In the genomic region with DNA sequence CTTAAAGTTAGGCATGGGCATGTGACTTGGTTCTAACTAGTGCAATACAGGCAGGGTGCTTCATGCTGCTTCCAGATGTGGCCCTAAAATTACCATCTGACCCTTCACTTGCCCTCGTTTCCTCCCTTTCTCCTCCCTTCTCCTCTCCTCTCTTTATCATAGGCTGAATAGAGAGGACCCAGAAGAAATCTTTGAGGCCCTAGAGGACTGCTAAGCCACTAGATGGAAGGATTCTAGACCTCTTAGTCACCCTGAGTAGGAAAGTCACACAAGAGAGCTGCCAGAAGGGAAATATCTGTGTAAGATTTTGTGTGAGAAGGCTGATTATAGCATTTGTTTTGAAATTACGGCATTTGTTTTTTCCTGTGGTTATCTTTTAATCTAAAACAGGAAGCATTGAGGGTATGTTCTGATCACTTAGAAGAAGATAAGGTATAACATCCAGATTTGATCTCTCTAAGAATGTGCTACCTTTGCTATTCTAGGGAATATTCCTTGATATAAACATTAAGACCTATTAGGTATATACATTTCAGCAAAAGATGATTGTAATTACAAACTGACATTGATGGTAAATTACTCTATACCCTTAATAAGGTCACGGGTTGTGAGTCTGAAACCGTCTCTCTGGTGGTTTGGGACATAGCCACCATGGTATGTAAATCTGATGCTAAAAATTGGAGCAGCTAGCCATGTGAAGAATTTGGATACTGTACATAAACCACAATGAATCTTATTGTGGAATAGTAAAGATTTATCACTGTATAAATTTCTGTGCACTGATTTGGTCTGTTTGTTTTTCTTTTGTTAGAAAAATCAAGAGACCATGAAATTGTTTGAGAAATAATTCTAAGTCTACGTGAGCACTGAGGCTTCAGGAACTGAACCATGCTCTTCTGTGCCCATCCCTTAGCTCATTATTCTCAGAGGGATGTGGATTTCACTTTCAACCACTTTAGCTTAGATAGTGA, we compare ENCODE assay signal across 12 cellular contexts.
DNase-seq lines count a peak whose midpoint lies in the region; ATAC-seq, FAIRE-seq and TF ChIP-seq lines count a peak whose summit lies in the region.
"Had no signal": no experiment of that assay in that cellular context is flagged by ENCODE, and none has a peak within 500 bp of the region (broad histone marks: within the 10 kb centered on the region; RNA-seq: fewer than 3 reads in every experiment).

No MANE protein-coding gene starts in this region.

- POLR2A ChIA-PET in activated CD4-positive, alpha-beta memory T cell treated with anti-CD3 and anti-CD28 coated beads, Interleukin-2, amount 10 ng/mL, durations not matched to agents 7 days and 5 days (lab: Charles Lee): no interaction called here
- POLR2A ChIA-PET in activated CD4-positive, alpha-beta memory T cell treated with anti-CD3 and anti-CD28 coated beads for 36 hours (lab: Charles Lee): no interaction called here
- POLR2A ChIA-PET in endothelial cell of umbilical vein (lab: Charles Lee): no interaction called here
- POLR2A ChIA-PET in CD8-positive, alpha-beta T cell (lab: Charles Lee): interaction anchor here (1.0 kb wide), 1 partner anchor 9 kb away, joined by 3 read pairs; no protein-coding TSS in a partner anchor

- H3K27ac ChIP-seq in endothelial cell of umbilical vein (ENCODE audit: insufficient read depth, low read depth, low read length): peak overlapping the region; percentile 26
- H3K27ac ChIP-seq in CD8-positive, alpha-beta T cell (ENCODE audit: low read depth, low read length): no peak overlapping the region

- H3K27me3 ChIP-seq in endothelial cell of umbilical vein (ENCODE audit: control insufficient read depth in 2 of 2, insufficient read depth in 2 of 2, low read length in 2 of 2): no peaks in the 10 kb centered on the region
- H3K27me3 ChIP-seq in CD8-positive, alpha-beta T cell (ENCODE audit: insufficient read depth, low read length): no peaks in the 10 kb centered on the region
- H3K27me3 ChIP-seq: BE2C had no signal

- H3K9me1 ChIP-seq in endothelial cell of umbilical vein (replicated peaks; ENCODE audit: control insufficient read depth, extremely low read depth, insufficient read depth, low read length): no peaks in the 10 kb centered on the region

- intact Hi-C loops in activated CD4-positive, alpha-beta memory T cell treated with anti-CD3 and anti-CD28 coated beads for 36 hours (cut with micrococcal nuclease): no loop called here
- intact Hi-C loops in endothelial cell of umbilical vein (cut with micrococcal nuclease): no loop called here
- intact Hi-C loops in CD8-positive, alpha-beta T cell (cut with DNase I, micrococcal nuclease): no loop called here

- H3K4me3 Mint-ChIP-seq in activated CD4-positive, alpha-beta memory T cell treated with anti-CD3 and anti-CD28 coated beads, Interleukin-2, amount 10 ng/mL, durations not matched to agents 7 days and 5 days: no peak overlapping the region
- no peak overlapping the region for H3K4me3 Mint-ChIP-seq in activated CD4-positive, alpha-beta memory T cell treated with anti-CD3 and anti-CD28 coated beads for 36 hours
- no peak overlapping the region for H3K4me3 Mint-ChIP-seq in CD8-positive, alpha-beta T cell
- H3K4me3 Mint-ChIP-seq: activated naive CD8-positive, alpha-beta T cell; natural killer cell had no signal

- no peak for TF ChIP-seq CTCF in endothelial cell of umbilical vein (IDR thresholded peaks at IDR 0.05; ENCODE audit: extremely low read depth in 1 of 2, insufficient read depth in 1 of 2, low read depth in 1 of 2, low read length in 2 of 2)
- no peak for TF ChIP-seq CTCF in CD8-positive, alpha-beta T cell (IDR thresholded peaks at IDR 0.05)

- no peak for ATAC-seq in CD8-positive, alpha-beta T cell
- ATAC-seq: natural killer cell had no signal

- DNase-seq in activated CD4-positive, alpha-beta memory T cell treated with anti-CD3 and anti-CD28 coated beads, Interleukin-2, amount 10 ng/mL, durations not matched to agents 7 days and 5 days: no peak
- no peak for DNase-seq in activated CD4-positive, alpha-beta memory T cell treated with anti-CD3 and anti-CD28 coated beads for 36 hours
- DNase-seq in HT1080 (ENCODE audit: low read depth) (peak; percentile 70), endothelial cell of umbilical vein (ENCODE audit: low read depth, low spot score) (peak; percentile 64), stromal cell of bone marrow (ENCODE audit: low read depth) (peak; percentile 55), SKM-1 (lab: John Stamatoyannopoulos, UW; ENCODE audit: unreplicated experiment) (no peak), UCSD-AML1 (lab: John Stamatoyannopoulos, UW; ENCODE audit: unreplicated experiment) (no peak)
- DNase-seq in CD8-positive, alpha-beta T cell: no peak
- DNase-seq: BE2C, natural killer cell had no signal

- no peak overlapping the region for H3K4me2 ChIP-seq in endothelial cell of umbilical vein (ENCODE audit: insufficient read depth, low read length)

- H2AFZ ChIP-seq in endothelial cell of umbilical vein (ENCODE audit: low read depth, low read length): peak overlapping the region; percentile 31

- H3K27me3 Mint-ChIP-seq in activated CD4-positive, alpha-beta memory T cell treated with anti-CD3 and anti-CD28 coated beads, Interleukin-2, amount 10 ng/mL, durations not matched to agents 7 days and 5 days: no peaks in the 10 kb centered on the region
- no peaks in the 10 kb centered on the region for H3K27me3 Mint-ChIP-seq in activated CD4-positive, alpha-beta memory T cell treated with anti-CD3 and anti-CD28 coated beads for 36 hours
- H3K27me3 Mint-ChIP-seq in CD8-positive, alpha-beta T cell (ENCODE audit: low read depth): no peaks in the 10 kb centered on the region
- H3K27me3 Mint-ChIP-seq: activated naive CD8-positive, alpha-beta T cell had no signal

- no peak overlapping the region for H3K9ac ChIP-seq in endothelial cell of umbilical vein (replicated peaks; ENCODE audit: extremely low read depth, insufficient read depth, low read length)

- no peak overlapping the region for H3K4me3 ChIP-seq in endothelial cell of umbilical vein (replicated peaks in 1 of 3; ENCODE audit: insufficient read depth in 1 of 3, low read depth in 1 of 3, low read length in 3 of 3)
- H3K4me3 ChIP-seq in CD8-positive, alpha-beta T cell (ENCODE audit: low read depth, low read length): no peak overlapping the region

- peaks cover 16% of the 10 kb centered on the region for H3K4me1 ChIP-seq in endothelial cell of umbilical vein (ENCODE audit: control insufficient read depth, extremely low read depth, insufficient read depth, low read length)
- no peaks in the 10 kb centered on the region for H3K4me1 ChIP-seq in CD8-positive, alpha-beta T cell (ENCODE audit: insufficient read depth, low read length)
- H3K4me1 ChIP-seq: BE2C had no signal

- peak overlapping the region; percentile 37 for H3K27ac Mint-ChIP-seq in activated CD4-positive, alpha-beta memory T cell treated with anti-CD3 and anti-CD28 coated beads, Interleukin-2, amount 10 ng/mL, durations not matched to agents 7 days and 5 days
- no peak overlapping the region for H3K27ac Mint-ChIP-seq in activated CD4-positive, alpha-beta memory T cell treated with anti-CD3 and anti-CD28 coated beads for 36 hours
- H3K27ac Mint-ChIP-seq in CD8-positive, alpha-beta T cell: no peak overlapping the region
- H3K27ac Mint-ChIP-seq: activated naive CD8-positive, alpha-beta T cell; natural killer cell had no signal

- no peaks in the 10 kb centered on the region for H3K79me2 ChIP-seq in endothelial cell of umbilical vein (ENCODE audit: control insufficient read depth, insufficient read depth, low read length)

- dilution Hi-C loops in endothelial cell of umbilical vein (cut with MboI; ENCODE audit: extremely low pct_ligation_motif_present, low sequenced_read_pairs): no loop called here

- peak; percentile 58 for FAIRE-seq in endothelial cell of umbilical vein (lab: Jason Lieb, UNC)
- FAIRE-seq: TTC549 had no signal

- no peaks in the 10 kb centered on the region for H3K9me3 Mint-ChIP-seq in activated CD4-positive, alpha-beta memory T cell treated with anti-CD3 and anti-CD28 coated beads, Interleukin-2, amount 10 ng/mL, durations not matched to agents 7 days and 5 days
- no peaks in the 10 kb centered on the region for H3K9me3 Mint-ChIP-seq in activated CD4-positive, alpha-beta memory T cell treated with anti-CD3 and anti-CD28 coated beads for 36 hours
- H3K9me3 Mint-ChIP-seq in CD8-positive, alpha-beta T cell: no peaks in the 10 kb centered on the region

- no peaks in the 10 kb centered on the region for H3K9me3 ChIP-seq in endothelial cell of umbilical vein (replicated peaks; ENCODE audit: control insufficient read depth, insufficient read depth, low read length)
- H3K9me3 ChIP-seq in CD8-positive, alpha-beta T cell (ENCODE audit: low read length): no peaks in the 10 kb centered on the region
- H3K9me3 ChIP-seq: BE2C had no signal

- TF ChIP-seq POLR2A in endothelial cell of umbilical vein (IDR thresholded peaks at IDR 0.05; ENCODE audit: low read depth, low read length): no peak

- no peaks in the 10 kb centered on the region for H3K36me3 ChIP-seq in endothelial cell of umbilical vein (ENCODE audit: control insufficient read depth in 2 of 2, extremely low read depth in 1 of 2, insufficient read depth in 2 of 2, low read length in 2 of 2)
- H3K36me3 ChIP-seq in CD8-positive, alpha-beta T cell (ENCODE audit: insufficient read depth, low read length): no peaks in the 10 kb centered on the region
- H3K36me3 ChIP-seq: BE2C had no signal

- no peaks in the 10 kb centered on the region for H4K20me1 ChIP-seq in endothelial cell of umbilical vein (replicated peaks; ENCODE audit: control insufficient read depth, extremely low read depth, insufficient read depth, low read length)

- no TSS peak for BruUV-seq in endothelial cell of umbilical vein (replicated peaks; lab: Mats Ljungman, UMichigan)

- H3K4me1 Mint-ChIP-seq in activated CD4-positive, alpha-beta memory T cell treated with anti-CD3 and anti-CD28 coated beads, Interleukin-2, amount 10 ng/mL, durations not matched to agents 7 days and 5 days: peaks cover 14% of the 10 kb centered on the region
- H3K4me1 Mint-ChIP-seq in activated CD4-positive, alpha-beta memory T cell treated with anti-CD3 and anti-CD28 coated beads for 36 hours (ENCODE audit: low read depth): peaks cover 12% of the 10 kb centered on the region
- H3K4me1 Mint-ChIP-seq in CD8-positive, alpha-beta T cell (ENCODE audit: low read depth): peaks cover 7% of the 10 kb centered on the region
- H3K4me1 Mint-ChIP-seq: natural killer cell had no signal

- H3K36me3 Mint-ChIP-seq in activated CD4-positive, alpha-beta memory T cell treated with anti-CD3 and anti-CD28 coated beads, Interleukin-2, amount 10 ng/mL, durations not matched to agents 7 days and 5 days (ENCODE audit: low read depth): no peaks in the 10 kb centered on the region
- H3K36me3 Mint-ChIP-seq in activated CD4-positive, alpha-beta memory T cell treated with anti-CD3 and anti-CD28 coated beads for 36 hours: no peaks in the 10 kb centered on the region
- no peaks in the 10 kb centered on the region for H3K36me3 Mint-ChIP-seq in CD8-positive, alpha-beta T cell
- H3K36me3 Mint-ChIP-seq: natural killer cell had no signal

- CTCF ChIA-PET in activated CD4-positive, alpha-beta memory T cell treated with anti-CD3 and anti-CD28 coated beads, Interleukin-2, amount 10 ng/mL, durations not matched to agents 7 days and 5 days (lab: Charles Lee): no interaction called here
- CTCF ChIA-PET in activated CD4-positive, alpha-beta memory T cell treated with anti-CD3 and anti-CD28 coated beads for 36 hours (lab: Charles Lee): no interaction called here
- CTCF ChIA-PET in endothelial cell of umbilical vein (lab: Charles Lee): interaction anchor here (0.9 kb wide), 1 partner anchor 233 kb away, joined by 7 read pairs; no protein-coding TSS in a partner anchor
- CTCF ChIA-PET in CD8-positive, alpha-beta T cell (lab: Charles Lee): no interaction called here

Comparison
In these comparisons a context has a peak if more than half of its experiments do, and no peak if none do; other contexts are left out.
1. DNase-seq: peak in HT1080 (single experiment), endothelial cell of umbilical vein (single experiment) and stromal cell of bone marrow (single experiment); none in activated CD4-positive, alpha-beta memory T cell treated with anti-CD3 and anti-CD28 coated beads, Interleukin-2, amount 10 ng/mL, durations not matched to agents 7 days and 5 days (single experiment), activated CD4-positive, alpha-beta memory T cell treated with anti-CD3 and anti-CD28 coated beads for 36 hours (single experiment), CD8-positive, alpha-beta T cell (0 of 7), SKM-1 (single experiment) and UCSD-AML1 (single experiment).